14 cellular contexts compared by ENCODE assay signal in the genomic region with DNA sequence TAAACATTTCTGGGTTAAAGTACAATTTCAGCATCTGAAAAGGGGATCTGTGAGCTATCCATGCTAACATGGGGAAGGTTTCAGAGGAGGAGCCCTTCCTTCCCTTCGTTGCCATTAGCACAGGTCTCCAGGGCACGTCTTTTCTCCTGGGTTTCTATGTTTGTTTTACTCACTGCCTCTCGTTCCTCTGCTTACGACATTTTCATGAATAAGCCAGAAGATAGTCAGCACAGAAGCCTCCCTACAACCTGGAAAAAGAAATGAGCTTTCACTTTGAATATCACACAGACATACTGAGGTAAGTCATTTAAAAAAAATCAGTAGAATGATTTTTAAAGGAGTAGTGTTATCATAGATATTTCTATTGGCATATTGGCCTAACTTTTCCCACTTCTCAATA.
DNase-seq lines count a peak whose midpoint lies in the region; ATAC-seq, FAIRE-seq and TF ChIP-seq lines count a peak whose summit lies in the region.
"Had no signal": no experiment of that assay in that cellular context is flagged by ENCODE, and none has a peak within 500 bp of the region (broad histone marks: within the 10 kb centered on the region; RNA-seq: fewer than 3 reads in every experiment).

No MANE protein-coding gene starts in this region.

- ATAC-seq in GM19035 (IDR thresholded peaks at IDR 0.05; ENCODE audit: unreplicated experiment) (peak; percentile 53), HG02981 (IDR thresholded peaks at IDR 0.05; ENCODE audit: unreplicated experiment) (no peak)
- ATAC-seq: T-helper 17 cell had no signal

- H2BK12ac ChIP-seq in mesenchymal stem cell (ENCODE audit: low read length in 2 of 2), result peak overlapping the region in 1 of 2 experiments; percentile 77

- peak overlapping the region; percentile 29 for H3K4me3 ChIP-seq in adipocyte (ENCODE audit: low read length)
- H3K4me3 ChIP-seq in mesenchymal stem cell (ENCODE audit: insufficient read depth in 1 of 2, low read depth in 1 of 2, low read length in 2 of 2), result peak overlapping the region in 1 of 2 experiments; percentile 46
- H3K4me3 ChIP-seq: ascending aorta, transverse colon had no signal

- H4K91ac ChIP-seq in mesenchymal stem cell (ENCODE audit: low read length), result no peak overlapping the region

- H4K8ac ChIP-seq in mesenchymal stem cell (ENCODE audit: low read length), result peak overlapping the region; percentile 19

- H3K23ac ChIP-seq in mesenchymal stem cell (ENCODE audit: low read length in 2 of 2), result no peak overlapping the region

- H3K4me1 ChIP-seq in adipocyte (ENCODE audit: control insufficient read depth, insufficient read depth, low read length) (peaks cover 12% of the 10 kb centered on the region), mesenchymal stem cell (ENCODE audit: control insufficient read depth, insufficient read depth, low read depth, low read length) (no peaks in the 10 kb centered on the region)
- H3K4me1 ChIP-seq: ascending aorta, transverse colon had no signal

- no peak for TF ChIP-seq POLR2A in GM12891 (IDR thresholded peaks at IDR 0.05; ENCODE audit: low read depth, low read length)

- peak overlapping the region; percentile 5 for H3K4me2 ChIP-seq in mesenchymal stem cell (ENCODE audit: low read length, poor library complexity, severe bottlenecking)

- no peak overlapping the region for H2BK120ac ChIP-seq in mesenchymal stem cell (ENCODE audit: low read depth, low read length)

- no peak overlapping the region for H2BK15ac ChIP-seq in mesenchymal stem cell (ENCODE audit: low read depth, poor library complexity, severe bottlenecking)

- H3K14ac ChIP-seq in mesenchymal stem cell (ENCODE audit: low read length in 2 of 2), result no peak overlapping the region

- H3K36me3 ChIP-seq in adipocyte (ENCODE audit: control insufficient read depth, insufficient read depth, low read length, severe bottlenecking), result no peaks in the 10 kb centered on the region
- H3K36me3 ChIP-seq in mesenchymal stem cell (ENCODE audit: control insufficient read depth in 1 of 2, insufficient read depth in 2 of 2, low read depth in 1 of 2, low read length in 2 of 2), result no peaks in the 10 kb centered on the region
- H3K36me3 ChIP-seq: ascending aorta, transverse colon had no signal

- peak overlapping the region; percentile 69 for H2AFZ ChIP-seq in mesenchymal stem cell (ENCODE audit: low read depth, low read length)

- H2BK5ac ChIP-seq in mesenchymal stem cell (ENCODE audit: low read depth, low read length, poor library complexity, severe bottlenecking), result no peak overlapping the region

- DNase-seq in NCI-H1436 treated with DMSO at 0.1 percent for 48 hours (lab: John Stamatoyannopoulos, UW), result peak; percentile 56
- DNase-seq in adipocyte (ENCODE audit: low read depth), result peak; percentile 48
- DNase-seq in mesenchymal stem cell, result peak; percentile 56
- DNase-seq in GM12891 (ENCODE audit: insufficient read length, low spot score), result no peak
- no peak for DNase-seq in activated T-cell treated with anti-CD3 and anti-CD28 coated beads, Interleukin-2, amount 50 U/mL, for 1 hour
- no peak for DNase-seq in 8988T
- DNase-seq: Calu3, NCI-H82, occipital lobe, T-helper 17 cell, transverse colon had no signal

- H3K27me3 ChIP-seq in adipocyte (replicated peaks; ENCODE audit: control insufficient read depth, insufficient read depth, low read length) (no peaks in the 10 kb centered on the region), mesenchymal stem cell (ENCODE audit: control insufficient read depth in 1 of 2, insufficient read depth in 1 of 2, low read length in 2 of 2) (no peaks in the 10 kb centered on the region)
- H3K27me3 ChIP-seq: ascending aorta, transverse colon had no signal

- no peak overlapping the region for H3K4ac ChIP-seq in mesenchymal stem cell (ENCODE audit: low read depth in 1 of 2, low read length in 2 of 2)

- peak overlapping the region; percentile 49 for H3K27ac ChIP-seq in mesenchymal stem cell (ENCODE audit: low read length, poor library complexity, severe bottlenecking)
- H3K27ac ChIP-seq: ascending aorta, transverse colon had no signal

- FAIRE-seq in GM12891 (lab: Jason Lieb, UNC), result no peak

- H3K18ac ChIP-seq in mesenchymal stem cell (ENCODE audit: low read depth in 1 of 2, low read length in 2 of 2), result peak overlapping the region in 1 of 2 experiments; percentile 16

- H3K9me3 ChIP-seq in adipocyte (ENCODE audit: control insufficient read depth, low read length), result no peaks in the 10 kb centered on the region
- H3K9me3 ChIP-seq in mesenchymal stem cell (ENCODE audit: control insufficient read depth, low read length), result no peaks in the 10 kb centered on the region
- H3K9me3 ChIP-seq: ascending aorta, transverse colon had no signal

- no peak overlapping the region for H2AK5ac ChIP-seq in mesenchymal stem cell (ENCODE audit: low read length, severe bottlenecking)

- no peaks in the 10 kb centered on the region for H3K79me1 ChIP-seq in mesenchymal stem cell (replicated peaks; ENCODE audit: low read length, poor library complexity, severe bottlenecking)

- 51% methylated on average over 4 of the region's 4 CpGs for WGBS in mesenchymal stem cell

- H3K9ac ChIP-seq in adipocyte (ENCODE audit: low read length), result no peak overlapping the region
- peak overlapping the region; percentile 48 for H3K9ac ChIP-seq in mesenchymal stem cell (ENCODE audit: low read length)

TF ChIP-seq in GM12891, 5 proteins besides CTCF, POLR2A, EP300 and RAD21:
- TF ChIP-seq SPI1 (IDR thresholded peaks at IDR 0.05; ENCODE audit: low read depth, low read length), result no peak
- TF ChIP-seq POU2F2 (IDR thresholded peaks at IDR 0.05; ENCODE audit: low read depth, low read length), result no peak
- TF ChIP-seq PAX5 (IDR thresholded peaks at IDR 0.05; ENCODE audit: insufficient read depth, low read length, severe bottlenecking), result no peak
- TF ChIP-seq TAF1 (IDR thresholded peaks at IDR 0.05; ENCODE audit: low read depth, low read length), result no peak
- no peak for TF ChIP-seq POLR2AphosphoS5 (IDR thresholded peaks at IDR 0.05; ENCODE audit: low read depth, low read length)

Comparison
In these comparisons a context has a peak if more than half of its experiments do, and no peak if none do; other contexts are left out.
1. DNase-seq: peak in NCI-H1436 treated with DMSO at 0.1 percent for 48 hours (single experiment), adipocyte (single experiment) and mesenchymal stem cell (single experiment); none in GM12891 (single experiment), activated T-cell treated with anti-CD3 and anti-CD28 coated beads, Interleukin-2, amount 50 U/mL, for 1 hour (single experiment) and 8988T (single experiment).